Comparison of ENCODE assay signal across 24 cellular contexts in the genomic region with DNA sequence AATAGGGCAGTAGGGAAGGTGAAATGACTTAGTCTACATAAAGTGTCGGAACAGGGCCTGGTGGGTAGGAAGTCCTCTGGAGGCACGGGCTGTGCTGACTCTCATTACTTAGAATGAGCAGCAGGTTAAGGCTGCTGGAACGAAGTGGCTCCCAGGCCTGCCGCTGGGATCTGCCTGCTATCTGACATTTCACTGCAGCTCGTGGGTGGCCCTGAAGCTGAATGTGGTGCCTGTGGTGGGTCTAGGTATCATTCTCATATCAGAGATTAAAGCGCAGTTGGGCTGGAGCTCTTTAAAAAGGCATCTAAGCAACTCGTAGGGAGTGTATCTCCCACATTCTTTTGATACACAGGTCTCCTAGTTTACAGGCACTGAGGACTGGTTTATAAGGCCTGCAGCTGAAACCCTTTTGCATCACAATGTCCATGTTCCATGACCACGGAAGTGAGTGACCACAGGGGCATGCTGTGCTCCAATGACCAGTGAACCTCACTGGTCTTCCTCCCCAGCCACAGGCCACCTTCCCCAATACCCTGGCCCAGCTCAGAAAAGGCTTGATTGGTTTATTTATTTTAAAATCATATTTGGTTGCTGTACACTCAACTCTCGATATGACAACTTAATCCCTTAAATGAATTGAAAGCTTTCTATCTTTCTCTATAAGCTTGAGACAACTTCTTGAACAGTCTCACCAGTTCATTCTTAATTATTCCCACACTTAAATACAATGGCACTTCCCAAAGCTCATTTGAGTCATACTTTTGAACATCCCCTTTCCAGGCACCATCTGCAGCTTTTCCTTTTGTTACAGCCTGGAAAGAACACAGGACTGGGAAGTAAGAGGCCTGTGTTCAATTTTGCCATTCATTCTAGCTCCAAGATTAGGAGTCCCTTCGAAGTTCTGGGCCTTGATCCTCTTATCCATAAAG. TPM values are rescaled to one million over a fixed set of nuclear protein-coding genes. Genes with fewer than 3 reads are reported as not detected.
A peak's percentile ranks its signal among the peaks of the same experiment; 100 is the strongest.
DNase-seq lines count a peak whose midpoint lies in the region; ATAC-seq and TF ChIP-seq lines count a peak whose summit lies in the region.
"Had no signal": no experiment of that assay in that cellular context is flagged by ENCODE, and none has a peak within 500 bp of the region (broad histone marks: within the 10 kb centered on the region; RNA-seq: fewer than 3 reads in every experiment).

No MANE protein-coding gene starts in this region.

- TF ChIP-seq POLR2A in esophagus muscularis mucosa (IDR thresholded peaks at IDR 0.05; ENCODE audit: low read depth): no peak

- peaks cover 10% of the 10 kb centered on the region for H4K20me1 ChIP-seq in neural progenitor cell (ENCODE audit: low read depth)

- H3K27me3 ChIP-seq in SJSA1 (replicated peaks) (no peaks in the 10 kb centered on the region), esophagus muscularis mucosa (no peaks in the 10 kb centered on the region), neural progenitor cell (no peaks in the 10 kb centered on the region), thoracic aorta (replicated peaks; ENCODE audit: insufficient read depth) (no peaks in the 10 kb centered on the region), dorsolateral prefrontal cortex (no peaks in the 10 kb centered on the region)
- H3K27me3 ChIP-seq: brain microvascular endothelial cell had no signal

- H3K9me3 ChIP-seq in SJSA1 (replicated peaks) (no peaks in the 10 kb centered on the region), esophagus muscularis mucosa (no peaks in the 10 kb centered on the region), neural progenitor cell (ENCODE audit: low read depth) (no peaks in the 10 kb centered on the region), thoracic aorta (no peaks in the 10 kb centered on the region)
- H3K9me3 ChIP-seq: lower lobe of right lung had no signal

- peaks cover 7% of the 10 kb centered on the region for H3K79me2 ChIP-seq in neural progenitor cell (ENCODE audit: low read depth)

- peaks cover 2% of the 10 kb centered on the region for H3K27me3 Mint-ChIP-seq in neural progenitor cell (ENCODE audit: insufficient read depth, low read depth)
- H3K27me3 Mint-ChIP-seq: CD8-positive, alpha-beta memory T cell had no signal

- peaks cover 52% of the 10 kb centered on the region for H3K4me1 ChIP-seq in SJSA1 (replicated peaks)
- H3K4me1 ChIP-seq in esophagus muscularis mucosa: peaks cover 32 to 57% (median 48%) of the 10 kb centered on the region in 4 donors
- peaks cover 15% of the 10 kb centered on the region for H3K4me1 ChIP-seq in neural progenitor cell
- H3K4me1 ChIP-seq in thoracic aorta (ENCODE audit: control insufficient read depth in 1 of 2, low read depth in 2 of 2): peaks cover 26 to 70% of the 10 kb centered on the region in 2 donors
- H3K4me1 ChIP-seq: lower lobe of right lung had no signal

- peaks cover 25% of the 10 kb centered on the region for H3K4me1 Mint-ChIP-seq in neural progenitor cell
- H3K4me1 Mint-ChIP-seq: activated B cell treated with CpG ODN at 0.5 μM for 24 hours; CD8-positive, alpha-beta memory T cell; immature natural killer cell had no signal

- intact Hi-C loops in esophagus muscularis mucosa (cut with DNase I) (no loop called here), dorsolateral prefrontal cortex (cut with DNase I) (no loop called here)

- ATAC-seq in thoracic aorta (ENCODE audit: insufficient number of reproducible peaks, low FRiP score, low read depth) (no peak), GM19035 (IDR thresholded peaks at IDR 0.05; ENCODE audit: unreplicated experiment) (no peak)
- no peak for ATAC-seq in activated CD4-positive, CD25-positive, alpha-beta regulatory T cell treated with anti-CD3 and anti-CD28 coated beads, Interleukin-2, amount 50 U/mL, for 24 hours
- ATAC-seq: activated CD8-positive, alpha-beta T cell treated with anti-CD3 and anti-CD28 coated beads, Interleukin-2, amount 10 ng/mL, durations not matched to agents 7 days and 5 days; activated naive CD4-positive, alpha-beta T cell treated with anti-CD3 and anti-CD28 coated beads, Interleukin-2, amount 50 U/mL, for 72 hours; activated T-cell treated with anti-CD3 and anti-CD28 coated beads, Interleukin-2, amount 50 U/mL, for 72 hours; esophagus mucosa had no signal

- H3F3A ChIP-seq in neural progenitor cell (ENCODE audit: low read depth): peaks cover 6% of the 10 kb centered on the region

- TF ChIP-seq EP300 in esophagus muscularis mucosa (IDR thresholded peaks at IDR 0.05): no peak

- H2AFZ ChIP-seq in neural progenitor cell (replicated peaks): no peak overlapping the region

- no peaks in the 10 kb centered on the region for H3K9me3 Mint-ChIP-seq in neural progenitor cell
- H3K9me3 Mint-ChIP-seq: activated naive CD4-positive, alpha-beta T cell treated with anti-CD3 and anti-CD28 coated beads, Interleukin-2, amount 50 U/mL, for 72 hours; activated T-cell treated with anti-CD3 and anti-CD28 coated beads, Interleukin-2, amount 50 U/mL, for 72 hours had no signal

- H3K4me3 ChIP-seq in SJSA1: no peak overlapping the region
- H3K4me3 ChIP-seq in esophagus muscularis mucosa: no peak overlapping the region
- no peak overlapping the region for H3K4me3 ChIP-seq in neural progenitor cell
- H3K4me3 ChIP-seq in thoracic aorta: peak overlapping the region; percentile 40
- H3K4me3 ChIP-seq in dorsolateral prefrontal cortex: no peak overlapping the region
- H3K4me3 ChIP-seq: lower lobe of right lung had no signal

- peaks cover 30% of the 10 kb centered on the region for H3K36me3 Mint-ChIP-seq in neural progenitor cell
- H3K36me3 Mint-ChIP-seq: activated naive CD4-positive, alpha-beta T cell treated with anti-CD3 and anti-CD28 coated beads, Interleukin-2, amount 50 U/mL, for 72 hours; CD8-positive, alpha-beta memory T cell; immature natural killer cell had no signal

- no peak overlapping the region for H3K9ac ChIP-seq in neural progenitor cell

- 79% methylated on average over 7 of the region's 10 CpGs for WGBS in esophagus muscularis mucosa

- TF ChIP-seq CTCF in esophagus muscularis mucosa (IDR thresholded peaks at IDR 0.05): no peak
- no peak for TF ChIP-seq CTCF in neural progenitor cell (IDR thresholded peaks at IDR 0.05)
- TF ChIP-seq CTCF in thoracic aorta (IDR thresholded peaks at IDR 0.05): no peak
- no peak for TF ChIP-seq CTCF in dorsolateral prefrontal cortex (IDR thresholded peaks at IDR 0.05 in 54 of 56, conservative IDR thresholded peaks at IDR 0.05 in 2 of 56; ENCODE audit: low read depth in 1 of 56, partially characterized antibody in 56 of 56)

- H3K36me3 ChIP-seq in SJSA1 (no peaks in the 10 kb centered on the region), esophagus muscularis mucosa (peaks cover 0 to 44% (median 4%) of the 10 kb centered on the region in 4 donors), neural progenitor cell (no peaks in the 10 kb centered on the region), thoracic aorta (no peaks in the 10 kb centered on the region)
- H3K36me3 ChIP-seq: brain microvascular endothelial cell, lower lobe of right lung had no signal

- H3K27ac Mint-ChIP-seq in neural progenitor cell: peak overlapping the region; percentile 83
- H3K27ac Mint-ChIP-seq: activated B cell treated with CpG ODN at 0.5 μM for 24 hours; activated CD8-positive, alpha-beta T cell treated with anti-CD3 and anti-CD28 coated beads, Interleukin-2, amount 10 ng/mL, durations not matched to agents 7 days and 5 days; activated naive CD4-positive, alpha-beta T cell treated with anti-CD3 and anti-CD28 coated beads, Interleukin-2, amount 50 U/mL, for 72 hours; activated T-cell treated with anti-CD3 and anti-CD28 coated beads, Interleukin-2, amount 50 U/mL, for 72 hours; CD8-positive, alpha-beta memory T cell; immature natural killer cell had no signal

- no peak overlapping the region for H3K4me2 ChIP-seq in neural progenitor cell

- peak overlapping the region; percentile 31 for H3K4me3 Mint-ChIP-seq in neural progenitor cell
- H3K4me3 Mint-ChIP-seq: activated B cell treated with CpG ODN at 0.5 μM for 24 hours; activated CD8-positive, alpha-beta T cell treated with anti-CD3 and anti-CD28 coated beads, Interleukin-2, amount 10 ng/mL, durations not matched to agents 7 days and 5 days; activated T-cell treated with anti-CD3 and anti-CD28 coated beads, Interleukin-2, amount 50 U/mL, for 72 hours; CD8-positive, alpha-beta memory T cell; immature natural killer cell had no signal

- H3K27ac ChIP-seq in SJSA1: peak overlapping the region; percentile 52
- peak overlapping the region; percentile 62 to 70 (median 67) for H3K27ac ChIP-seq in esophagus muscularis mucosa (replicated peaks in 1 of 4)
- H3K27ac ChIP-seq in neural progenitor cell: no peak overlapping the region
- H3K27ac ChIP-seq in thoracic aorta: peak overlapping the region; percentile 71 to 77
- no peak overlapping the region for H3K27ac ChIP-seq in dorsolateral prefrontal cortex
- H3K27ac ChIP-seq: brain microvascular endothelial cell, lower lobe of right lung had no signal

- peak; percentile 81 to 87 for DNase-seq in SJSA1 (ENCODE audit: low read depth in 1 of 2, low spot score in 2 of 2)
- DNase-seq in esophagus muscularis mucosa (ENCODE audit: extremely low spot score): peak; percentile 45
- DNase-seq in neural progenitor cell (ENCODE audit: low spot score): no peak
- DNase-seq in thoracic aorta (ENCODE audit: low spot score): no peak
- no peak for DNase-seq in dorsolateral prefrontal cortex
- no peak for DNase-seq in epidermal melanocyte (ENCODE audit: insufficient read length, low spot score)
- DNase-seq: activated B cell treated with CpG ODN at 0.5 μM for 24 hours; activated CD8-positive, alpha-beta T cell treated with anti-CD3 and anti-CD28 coated beads, Interleukin-2, amount 10 ng/mL, durations not matched to agents 7 days and 5 days; activated T-cell treated with anti-CD3 and anti-CD28 coated beads, Interleukin-2, amount 50 U/mL, for 72 hours; brain microvascular endothelial cell; CD8-positive, alpha-beta memory T cell; DMS79; immature natural killer cell; NCI-H1694; NCI-H774; stimulated activated CD4-positive, alpha-beta T cell treated with anti-CD3 and anti-CD28 coated beads, Interleukin-4, amount 100 ng/mL, for 24 hours had no signal

RNA-seq across cellular contexts. Expression of a gene that starts 19.0 kb away (rescaled TPM):
- total RNA-seq in SJSA1 (2014; rRNA removed; shearing (Covaris generic)): 4.0 and 5.6 TPM in 2 replicates
- total RNA-seq in esophagus muscularis mucosa (100 to 1,000 TPM in 1 of 4 donors, 10 to 100 TPM in 3; 45.3 to 142 (median 56.6) TPM), neural progenitor cell (ENCODE audit: low replicate concordance) (32.1 and 47.7 TPM in 2 replicates), thoracic aorta (100 to 1,000 TPM; 104 to 420 TPM), dorsolateral prefrontal cortex (10 to 100 TPM in 85 of 120 experiments, 1 to 10 TPM in 35; 3.5 to 97.3 (median 15.1) TPM)
- total RNA-seq: activated B cell treated with CpG ODN at 0.5 μM for 24 hours; activated CD8-positive, alpha-beta T cell treated with anti-CD3 and anti-CD28 coated beads, Interleukin-2, amount 10 ng/mL, durations not matched to agents 7 days and 5 days; activated naive CD4-positive, alpha-beta T cell treated with anti-CD3 and anti-CD28 coated beads, Interleukin-2, amount 50 U/mL, for 72 hours; activated T-cell treated with anti-CD3 and anti-CD28 coated beads, Interleukin-2, amount 50 U/mL, for 72 hours; CD8-positive, alpha-beta memory T cell; OCI-LY7; SK-MEL-5; T-helper 2 cell treated with Interferon-gamma antibody and Interleukin-4, amounts not matched to agents 100 ng/mL and 5 ng/mL, for 36 hours had no signal

Comparison
In these comparisons a context has a peak if more than half of its experiments do, and no peak if none do; other contexts are left out.
1. DNase-seq: peak in SJSA1 (2 of 2) and esophagus muscularis mucosa (single experiment); none in neural progenitor cell (single experiment), thoracic aorta (single experiment), dorsolateral prefrontal cortex (0 of 10) and epidermal melanocyte (single experiment).
2. H3K27ac ChIP-seq: peak in SJSA1 (single experiment), esophagus muscularis mucosa (4 of 4) and thoracic aorta (2 of 2); none in neural progenitor cell (single experiment) and dorsolateral prefrontal cortex (0 of 59).